ENCODE assay signal across 8 cellular contexts in genomic region chr2:85409719-85410583, GRCh38. TPM values are rescaled to one million over a fixed set of nuclear protein-coding genes. Genes with fewer than 3 reads are reported as not detected.
DNase-seq lines count a peak whose midpoint lies in the region; ATAC-seq and TF ChIP-seq lines count a peak whose summit lies in the region.

Gene CAPG (minus strand): TSS chr2:85410366. CDS start chr2:85402145, 8,221 bp downstream.

- peaks cover 2% of the 10 kb centered on the region for H3K36me3 Mint-ChIP-seq in IgD-negative memory B cell
- peaks cover under 1% of the 10 kb centered on the region for H3K36me3 Mint-ChIP-seq in activated CD4-positive, alpha-beta memory T cell treated with anti-CD3 and anti-CD28 coated beads for 36 hours
- no peaks in the 10 kb centered on the region for H3K36me3 Mint-ChIP-seq in progenitor cell of endocrine pancreas (ENCODE audit: insufficient read depth)

- no peaks in the 10 kb centered on the region for H4K20me1 ChIP-seq in fibroblast of lung (ENCODE audit: control insufficient read depth, extremely low read depth, insufficient read depth, low read length)

- no peak within 1 kb of the TSS for H3K27ac ChIP-seq in fibroblast of lung (ENCODE audit: insufficient read depth, low read length)

- DNase-seq in CD1c-positive myeloid dendritic cell (ENCODE audit: extremely low spot score) (peak; percentile 83), fibroblast of lung (ENCODE audit: low read depth in 2 of 2) (peak in 1 of 2 donors; percentile 23), progenitor cell of endocrine pancreas (ENCODE audit: low spot score, unreplicated experiment) (no peak), iPS-NIHi7 (ENCODE audit: extremely low spot score) (no peak)
- peak; percentile 53 for DNase-seq in activated CD4-positive, alpha-beta memory T cell treated with anti-CD3 and anti-CD28 coated beads for 36 hours

- H3K4me3 Mint-ChIP-seq in IgD-negative memory B cell = peak within 1 kb of the TSS; percentile 87 to 95 (median 92)
- peak within 1 kb of the TSS; percentile 68 for H3K4me3 Mint-ChIP-seq in activated CD4-positive, alpha-beta memory T cell treated with anti-CD3 and anti-CD28 coated beads for 36 hours
- no peak within 1 kb of the TSS for H3K4me3 Mint-ChIP-seq in progenitor cell of endocrine pancreas (ENCODE audit: low read depth)

- peaks cover 4% of the 10 kb centered on the region for H3K4me1 ChIP-seq in fibroblast of lung (ENCODE audit: control insufficient read depth, extremely low read depth, insufficient read depth, low read length)

- intact Hi-C loops in activated CD4-positive, alpha-beta memory T cell treated with anti-CD3 and anti-CD28 coated beads for 36 hours (cut with micrococcal nuclease) = no loop called here

- H3K79me2 ChIP-seq in fibroblast of lung (ENCODE audit: control insufficient read depth, insufficient read depth, low read length) = no peaks in the 10 kb centered on the region

- H3K27me3 ChIP-seq in fibroblast of lung (ENCODE audit: control insufficient read depth, insufficient read depth, low read length) = no peaks in the 10 kb centered on the region

- H3K9ac ChIP-seq in fibroblast of lung (ENCODE audit: insufficient read depth, low read length) = no peak within 1 kb of the TSS

- H3K9me3 Mint-ChIP-seq in IgD-negative memory B cell = no peaks in the 10 kb centered on the region
- peaks cover under 1% of the 10 kb centered on the region for H3K9me3 Mint-ChIP-seq in activated CD4-positive, alpha-beta memory T cell treated with anti-CD3 and anti-CD28 coated beads for 36 hours
- no peaks in the 10 kb centered on the region for H3K9me3 Mint-ChIP-seq in progenitor cell of endocrine pancreas (ENCODE audit: low read depth)

- no peaks in the 10 kb centered on the region for H3K9me3 ChIP-seq in fibroblast of lung (ENCODE audit: control insufficient read depth, insufficient read depth, low read depth, low read length)

- no peak within 1 kb of the TSS for H3K4me3 ChIP-seq in fibroblast of lung (replicated peaks in 1 of 4; ENCODE audit: control extremely low read depth in 1 of 4, insufficient read depth in 1 of 4, low read depth in 3 of 4, low read length in 4 of 4)

- peak; percentile 67 for ATAC-seq in GM21390 (IDR thresholded peaks at IDR 0.05; ENCODE audit: unreplicated experiment)
- no peak for ATAC-seq in HG02938 (IDR thresholded peaks at IDR 0.05; ENCODE audit: unreplicated experiment)

- POLR2A ChIA-PET in activated CD4-positive, alpha-beta memory T cell treated with anti-CD3 and anti-CD28 coated beads for 36 hours (lab: Charles Lee) = interaction anchor here (0.7 kb wide), 1 partner anchor 9 kb away, joined by 3 read pairs; the partner anchor contains the start of gene SH2D6

- H3K27ac Mint-ChIP-seq in IgD-negative memory B cell (peak within 1 kb of the TSS; percentile 85 to 95 (median 94)), progenitor cell of endocrine pancreas (no peak within 1 kb of the TSS)
- peak within 1 kb of the TSS; percentile 18 for H3K27ac Mint-ChIP-seq in activated CD4-positive, alpha-beta memory T cell treated with anti-CD3 and anti-CD28 coated beads for 36 hours

- H3K27me3 Mint-ChIP-seq in IgD-negative memory B cell (no peaks in the 10 kb centered on the region), progenitor cell of endocrine pancreas (no peaks in the 10 kb centered on the region)
- H3K27me3 Mint-ChIP-seq in activated CD4-positive, alpha-beta memory T cell treated with anti-CD3 and anti-CD28 coated beads for 36 hours = peaks cover 4% of the 10 kb centered on the region

- no peaks in the 10 kb centered on the region for H3K36me3 ChIP-seq in fibroblast of lung (ENCODE audit: control insufficient read depth, insufficient read depth, low read length)

- no peak for TF ChIP-seq CTCF in fibroblast of lung (conservative IDR thresholded peaks at IDR 0.05 in 1 of 2, IDR thresholded peaks at IDR 0.05 in 1 of 2; ENCODE audit: low read depth in 1 of 2, low read length in 2 of 2)
- TF ChIP-seq CTCF in progenitor cell of endocrine pancreas (IDR thresholded peaks at IDR 0.05; ENCODE audit: unreplicated experiment) = no peak

- H2AFZ ChIP-seq in fibroblast of lung (ENCODE audit: low read length) = no peak within 1 kb of the TSS

- H3K4me2 ChIP-seq in fibroblast of lung (ENCODE audit: extremely low read depth, insufficient read depth, low read length) = no peak within 1 kb of the TSS

- H3K4me1 Mint-ChIP-seq in IgD-negative memory B cell (peaks cover 35 to 47% (median 36%) of the 10 kb centered on the region in 3 donors), progenitor cell of endocrine pancreas (ENCODE audit: low read depth) (peaks cover 3% of the 10 kb centered on the region)
- peaks cover 50% of the 10 kb centered on the region for H3K4me1 Mint-ChIP-seq in activated CD4-positive, alpha-beta memory T cell treated with anti-CD3 and anti-CD28 coated beads for 36 hours (ENCODE audit: low read depth)

- CTCF ChIA-PET in activated CD4-positive, alpha-beta memory T cell treated with anti-CD3 and anti-CD28 coated beads for 36 hours (lab: Charles Lee) = no interaction called here

RNA-seq across cellular contexts. Expression of gene CAPG, which starts in this region (rescaled TPM):
- 542 TPM for polyA plus RNA-seq in IgD-negative memory B cell
- 10 to 100 TPM; 24.1 to 25.6 TPM for total RNA-seq in activated CD4-positive, alpha-beta memory T cell treated with anti-CD3 and anti-CD28 coated beads for 36 hours
- 105 and 193 TPM in 2 replicates for total RNA-seq in fibroblast of lung
- 43.8 and 159 TPM in 2 replicates for polyA plus RNA-seq in fibroblast of lung
- polyA plus RNA-seq in fibroblast of lung (2012) = 64.0 and 211 TPM in 2 replicates
- 38.6 and 96.8 TPM in 2 replicates for polyA minus RNA-seq in fibroblast of lung (ENCODE audit: low replicate concordance)
- total RNA-seq in progenitor cell of endocrine pancreas = 56.1 and 56.5 TPM in 2 replicates

Comparison
In these comparisons a context has a peak if more than half of its experiments do, and no peak if none do; other contexts are left out.
1. DNase-seq: peak in CD1c-positive myeloid dendritic cell (single experiment) and activated CD4-positive, alpha-beta memory T cell treated with anti-CD3 and anti-CD28 coated beads for 36 hours (single experiment); none in progenitor cell of endocrine pancreas (single experiment) and iPS-NIHi7 (single experiment).